ENCODE assay signal across 24 cellular contexts in the genomic region with DNA sequence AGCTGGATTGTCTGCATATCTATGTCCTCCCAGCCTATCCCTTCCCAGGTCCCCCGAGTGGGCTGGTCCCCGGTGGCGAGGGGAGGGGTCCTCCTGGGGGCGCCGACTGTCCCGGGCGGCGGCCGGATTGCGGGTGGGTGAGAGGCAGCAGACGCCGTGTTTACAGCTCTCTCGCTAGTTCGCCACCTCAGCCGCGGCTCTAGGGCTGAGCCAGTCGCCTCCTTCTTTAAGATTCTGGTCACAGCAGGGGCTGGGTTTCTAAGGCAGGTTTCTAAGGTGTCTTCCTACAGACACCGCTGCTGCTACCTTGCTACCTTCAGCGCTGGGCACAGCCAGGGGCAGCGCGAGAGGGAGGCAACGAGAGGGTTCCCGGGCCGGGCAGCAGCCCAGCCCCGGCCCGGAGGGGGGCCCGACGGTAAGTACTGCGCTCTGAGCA. TPM values are rescaled to one million over a fixed set of nuclear protein-coding genes. Genes with fewer than 3 reads are reported as not detected.
DNase-seq lines count a peak whose midpoint lies in the region; ATAC-seq and TF ChIP-seq lines count a peak whose summit lies in the region.
"Had no signal": no experiment of that assay in that cellular context is flagged by ENCODE, and none has a peak within 500 bp of the region (broad histone marks: within the 10 kb centered on the region; RNA-seq: fewer than 3 reads in every experiment).

No MANE protein-coding gene starts in this region.

- H3K4me1 ChIP-seq in cardiac muscle cell (ENCODE audit: low read depth) (peaks cover 7% of the 10 kb centered on the region), right atrium auricular region (peaks cover 0 to 13% of the 10 kb centered on the region in 2 donors), thoracic aorta (ENCODE audit: control insufficient read depth in 1 of 2, low read depth in 2 of 2) (peaks cover 0 to 5% of the 10 kb centered on the region in 2 donors)

- ATAC-seq in natural killer cell (peak in 2 of 3 donors; percentile 34 to 37), thoracic aorta (ENCODE audit: insufficient number of reproducible peaks, low FRiP score, low read depth) (no peak), HG03442 (IDR thresholded peaks at IDR 0.05; ENCODE audit: unreplicated experiment) (no peak)
- ATAC-seq: GM12878, right lobe of liver had no signal

- in situ Hi-C loops in astrocyte of the cerebellum (cut with HindIII; ENCODE audit: low sequenced_read_pairs), result no loop called here

- H3K9me3 Mint-ChIP-seq in natural killer cell, result no peaks in the 10 kb centered on the region
- no peaks in the 10 kb centered on the region for H3K9me3 Mint-ChIP-seq in activated T-helper 2 cell treated with anti-CD3 and anti-CD28 coated beads, Interferon-gamma antibody, Interleukin-2, Interleukin-4, amounts not matched to agents 10 μg/mL and 5 μg/mL and 100 μg/mL, durations not matched to agents 14 hours and 24 hours and 36 hours
- H3K9me3 Mint-ChIP-seq: HFFc6 had no signal

- H3K27me3 ChIP-seq in cardiac muscle cell, result peaks cover 41% of the 10 kb centered on the region
- H3K27me3 ChIP-seq in right atrium auricular region, result no peaks in the 10 kb centered on the region
- no peaks in the 10 kb centered on the region for H3K27me3 ChIP-seq in thoracic aorta (replicated peaks; ENCODE audit: insufficient read depth)
- H3K27me3 ChIP-seq: right lobe of liver had no signal

- peaks cover 14 to 27% of the 10 kb centered on the region in 2 donors for H3K27me3 Mint-ChIP-seq in natural killer cell (ENCODE audit: low read depth in 2 of 2)
- H3K27me3 Mint-ChIP-seq in activated T-helper 2 cell treated with anti-CD3 and anti-CD28 coated beads, Interferon-gamma antibody, Interleukin-2, Interleukin-4, amounts not matched to agents 10 μg/mL and 5 μg/mL and 100 μg/mL, durations not matched to agents 14 hours and 24 hours and 36 hours (ENCODE audit: low read depth), result peaks cover 39% of the 10 kb centered on the region

- H3K36me3 Mint-ChIP-seq in natural killer cell, result no peaks in the 10 kb centered on the region
- H3K36me3 Mint-ChIP-seq in activated T-helper 2 cell treated with anti-CD3 and anti-CD28 coated beads, Interferon-gamma antibody, Interleukin-2, Interleukin-4, amounts not matched to agents 10 μg/mL and 5 μg/mL and 100 μg/mL, durations not matched to agents 14 hours and 24 hours and 36 hours (ENCODE audit: low read depth), result no peaks in the 10 kb centered on the region

- H3K9me3 ChIP-seq in cardiac muscle cell (ENCODE audit: low read depth) (no peaks in the 10 kb centered on the region), right atrium auricular region (peaks cover 0 to 4% of the 10 kb centered on the region in 2 donors), thoracic aorta (no peaks in the 10 kb centered on the region)
- H3K9me3 ChIP-seq: right lobe of liver had no signal

- intact Hi-C loops in natural killer cell (cut with micrococcal nuclease), result no loop called here
- intact Hi-C loops in activated T-helper 2 cell treated with anti-CD3 and anti-CD28 coated beads, Interferon-gamma antibody, Interleukin-2, Interleukin-4, amounts not matched to agents 10 μg/mL and 5 μg/mL and 100 μg/mL, durations not matched to agents 14 hours and 24 hours and 36 hours (cut with micrococcal nuclease), result no loop called here

- H3K27ac Mint-ChIP-seq in natural killer cell, result no peak overlapping the region
- H3K27ac Mint-ChIP-seq in activated T-helper 2 cell treated with anti-CD3 and anti-CD28 coated beads, Interferon-gamma antibody, Interleukin-2, Interleukin-4, amounts not matched to agents 10 μg/mL and 5 μg/mL and 100 μg/mL, durations not matched to agents 14 hours and 24 hours and 36 hours, result no peak overlapping the region
- H3K27ac Mint-ChIP-seq: HFFc6 had no signal

- H3K36me3 ChIP-seq in cardiac muscle cell, result no peaks in the 10 kb centered on the region
- H3K36me3 ChIP-seq in right atrium auricular region, result no peaks in the 10 kb centered on the region
- no peaks in the 10 kb centered on the region for H3K36me3 ChIP-seq in thoracic aorta
- H3K36me3 ChIP-seq: right lobe of liver had no signal

- peak overlapping the region; percentile 35 for H3K4me3 Mint-ChIP-seq in natural killer cell
- H3K4me3 Mint-ChIP-seq in activated T-helper 2 cell treated with anti-CD3 and anti-CD28 coated beads, Interferon-gamma antibody, Interleukin-2, Interleukin-4, amounts not matched to agents 10 μg/mL and 5 μg/mL and 100 μg/mL, durations not matched to agents 14 hours and 24 hours and 36 hours (ENCODE audit: low read depth), result no peak overlapping the region
- H3K4me3 Mint-ChIP-seq: HFFc6 had no signal

- H3K27ac ChIP-seq in cardiac muscle cell (no peak overlapping the region), right atrium auricular region (no peak overlapping the region), thoracic aorta (no peak overlapping the region)
- H3K27ac ChIP-seq: C4-2B, right lobe of liver had no signal

- peak overlapping the region; percentile 18 for H3K4me3 ChIP-seq in cardiac muscle cell
- peak overlapping the region in 1 of 2 donors; percentile 16 for H3K4me3 ChIP-seq in right atrium auricular region
- peak overlapping the region; percentile 5 for H3K4me3 ChIP-seq in astrocyte of the cerebellum (ENCODE audit: low read depth, low read length)
- H3K4me3 ChIP-seq in thoracic aorta, result peak overlapping the region; percentile 16
- H3K4me3 ChIP-seq: GM12878, right lobe of liver had no signal

- H3K4me1 Mint-ChIP-seq in natural killer cell, result peaks cover 5 to 14% of the 10 kb centered on the region in 2 donors
- H3K4me1 Mint-ChIP-seq in activated T-helper 2 cell treated with anti-CD3 and anti-CD28 coated beads, Interferon-gamma antibody, Interleukin-2, Interleukin-4, amounts not matched to agents 10 μg/mL and 5 μg/mL and 100 μg/mL, durations not matched to agents 14 hours and 24 hours and 36 hours (ENCODE audit: low read depth), result no peaks in the 10 kb centered on the region

- TF ChIP-seq CTCF in cardiac muscle cell (IDR thresholded peaks at IDR 0.05; ENCODE audit: low read depth, low read length), result no peak
- no peak for TF ChIP-seq CTCF in right atrium auricular region (IDR thresholded peaks at IDR 0.05)
- TF ChIP-seq CTCF in astrocyte of the cerebellum (IDR thresholded peaks at IDR 0.05; ENCODE audit: low read depth, low read length, missing control alignments), result no peak
- TF ChIP-seq CTCF in natural killer cell (IDR thresholded peaks at IDR 0.05), result no peak
- TF ChIP-seq CTCF in thoracic aorta (IDR thresholded peaks at IDR 0.05), result no peak

- DNase-seq in cardiac muscle cell (ENCODE audit: low read depth in 1 of 2, low spot score in 1 of 2) (no peak), right atrium auricular region (ENCODE audit: low spot score) (no peak), astrocyte of the cerebellum (ENCODE audit: low read depth) (no peak), natural killer cell (no peak), thoracic aorta (ENCODE audit: low spot score) (no peak), DMS53 treated with DMSO at 0.1 percent for 48 hours (lab: John Stamatoyannopoulos, UW; ENCODE audit: unreplicated experiment) (no peak)
- DNase-seq in activated T-helper 2 cell treated with anti-CD3 and anti-CD28 coated beads, Interferon-gamma antibody, Interleukin-2, Interleukin-4, amounts not matched to agents 10 μg/mL and 5 μg/mL and 100 μg/mL, durations not matched to agents 14 hours and 24 hours and 36 hours (ENCODE audit: low spot score), result no peak
- DNase-seq: activated CD4-positive, alpha-beta T cell treated with anti-CD3 and anti-CD28 coated beads for 4 hours; activated CD8-positive, alpha-beta memory T cell treated with anti-CD3 and anti-CD28 coated beads, Interleukin-2, amount 50 U/mL, for 4 hours; activated naive CD4-positive, alpha-beta T cell treated with Interleukin-2 at 50 U/mL for 16 hours; aorta; DMS 273 treated with DMSO at 0.1 percent for 48 hours; GF-D8; HFFc6; hypothalamus; kidney glomerular epithelial cell; NCI-H1436 treated with DMSO at 0.1 percent for 48 hours; NCI-H774; nucleus accumbens; right lobe of liver had no signal

RNA-seq across cellular contexts. Expression of a gene that starts 57.2 kb away (rescaled TPM):
- total RNA-seq in cardiac muscle cell, result 2.3 and 4.5 TPM in 2 replicates
- polyA plus RNA-seq in cardiac muscle cell, result 0.51 and 1.2 TPM in 2 replicates
- total RNA-seq in right atrium auricular region, result under 1 TPM in 1 of 2 donors, not detected in 1; 0.12 TPM
- 10 to 100 TPM in 1 of 3 donors, 1 to 10 TPM in 2; 6.0 to 12.4 (median 8.2) TPM for total RNA-seq in natural killer cell
- under 1 TPM in 1 of 2 donors, not detected in 1; 0.92 TPM for total RNA-seq in thoracic aorta
- total RNA-seq in activated T-helper 2 cell treated with anti-CD3 and anti-CD28 coated beads, Interferon-gamma antibody, Interleukin-2, Interleukin-4, amounts not matched to agents 10 μg/mL and 5 μg/mL and 100 μg/mL, durations not matched to agents 14 hours and 24 hours and 36 hours, result not detected in 2 replicates
- total RNA-seq: fibroblast of villous mesenchyme, right lobe of liver had no signal
- polyA plus RNA-seq: aorta had no signal

Comparison
In these comparisons a context has a peak if more than half of its experiments do, and no peak if none do; other contexts are left out.
1. ATAC-seq: peak in natural killer cell (2 of 3); none in thoracic aorta (single experiment) and HG03442 (single experiment).